12 cellular contexts compared by ENCODE assay signal in the genomic region with DNA sequence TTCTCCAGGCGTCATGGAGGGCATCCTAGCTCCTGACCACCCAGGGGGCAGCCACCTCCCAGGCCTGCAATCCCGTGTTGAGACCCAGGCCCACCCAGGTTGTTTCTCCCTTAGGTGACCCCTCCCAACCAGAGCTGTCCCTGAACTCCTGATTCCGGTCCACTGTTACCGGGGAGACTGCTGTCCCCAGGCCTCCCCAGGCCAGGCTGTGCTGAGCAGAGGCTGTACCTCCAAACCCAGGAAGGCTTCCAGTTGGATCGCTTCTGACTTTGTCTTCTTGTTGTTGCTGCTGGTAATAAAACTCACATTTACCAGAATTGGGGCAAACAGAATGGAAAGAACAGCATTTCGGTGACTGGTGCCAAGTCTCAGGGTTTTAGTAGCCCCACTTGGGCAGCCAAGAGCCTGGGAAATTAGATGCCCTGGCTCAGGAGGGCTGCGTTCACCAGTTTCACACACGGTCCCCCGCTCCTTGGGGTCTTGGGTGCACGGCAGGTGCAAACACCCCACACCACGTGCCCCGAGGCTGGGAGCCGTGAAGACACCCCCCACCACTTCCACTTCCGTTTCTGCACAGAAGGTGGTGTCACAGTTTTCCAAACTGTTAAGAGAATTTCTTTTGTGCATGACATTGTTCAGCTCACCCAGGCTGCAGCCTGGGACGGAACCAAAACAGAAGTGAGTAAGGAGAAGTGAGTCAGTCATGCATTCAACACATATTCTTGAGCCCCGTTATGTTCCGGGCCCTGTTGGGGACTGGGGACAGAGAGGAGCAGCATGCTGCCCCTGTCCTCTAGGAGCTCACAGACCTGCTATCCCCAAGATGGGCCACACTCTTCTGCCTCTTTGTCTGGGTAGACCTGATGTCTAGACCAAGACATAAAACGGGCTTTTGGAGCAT. TPM values are rescaled to one million over a fixed set of nuclear protein-coding genes. Genes with fewer than 3 reads are reported as not detected.
DNase-seq lines count a peak whose midpoint lies in the region; ATAC-seq, FAIRE-seq and TF ChIP-seq lines count a peak whose summit lies in the region.
"Had no signal": no experiment of that assay in that cellular context is flagged by ENCODE, and none has a peak within 500 bp of the region (broad histone marks: within the 10 kb centered on the region; RNA-seq: fewer than 3 reads in every experiment).

No MANE protein-coding gene starts in this region.

- intact Hi-C loops in right lobe of liver (cut with DNase I) (no loop called here), HepG2 (cut with micrococcal nuclease; ENCODE audit: unreplicated experiment) (no loop called here), gastrocnemius medialis (cut with DNase I; ENCODE audit: low total_unique reads) (no loop called here)

- 58% methylated on average over 8 of the region's 18 CpGs for WGBS in right lobe of liver (ENCODE audit: insufficient coverage, low coverage, low lambda C conversion rate, missing lambda C conversion rate)
- WGBS in HepG2 (ENCODE audit: low lambda C conversion rate), result 40% methylated on average over 18 of the region's 18 CpGs
- 88 to 92% methylated on average over 12 to 18 of the region's 18 CpGs for WGBS in endodermal cell (ENCODE audit: insufficient coverage in 1 of 2, insufficient read length in 1 of 2), 2 experiments

- ATAC-seq in right lobe of liver, result peak in 3 of 4 donors; percentile 7 to 34 (median 30)
- ATAC-seq in HepG2, result no peak
- no peak for ATAC-seq in HG03139 (IDR thresholded peaks at IDR 0.05; ENCODE audit: unreplicated experiment)
- no peak for ATAC-seq in gastrocnemius medialis

- no peak for TF ChIP-seq RAD21 in HepG2 (CRISPR knock-in tag; IDR thresholded peaks at IDR 0.05)

- H3K4me1 ChIP-seq in right lobe of liver (no peaks in the 10 kb centered on the region), HepG2 (ENCODE audit: insufficient read depth, low read length) (no peaks in the 10 kb centered on the region), endodermal cell (ENCODE audit: control insufficient read depth, insufficient read depth, low read length) (peaks cover 4% of the 10 kb centered on the region), gastrocnemius medialis (no peaks in the 10 kb centered on the region)
- H3K4me1 ChIP-seq: suprapubic skin had no signal

- no peak for TF ChIP-seq EP300 in HepG2 (IDR thresholded peaks at IDR 0.05; ENCODE audit: low read depth in 2 of 2, low read length in 2 of 2)
- no peak for TF ChIP-seq EP300 in HepG2 (CRISPR knock-in tag; IDR thresholded peaks at IDR 0.05; ENCODE audit: borderline replicate concordance)

- H3K4me1 Mint-ChIP-seq in endodermal cell, result peaks cover 3% of the 10 kb centered on the region

- H3K27ac Mint-ChIP-seq in endodermal cell, result no peak overlapping the region
- H3K27ac Mint-ChIP-seq: T-cell had no signal

- H3K4me3 ChIP-seq in right lobe of liver (no peak overlapping the region), HepG2 (replicated peaks in 1 of 3; ENCODE audit: insufficient read depth in 1 of 3, low read depth in 2 of 3, low read length in 3 of 3) (no peak overlapping the region), endodermal cell (ENCODE audit: low read length) (no peak overlapping the region), gastrocnemius medialis (no peak overlapping the region)
- H3K4me3 ChIP-seq: suprapubic skin had no signal

- DNase-seq in right lobe of liver (peak in 2 of 3 donors; percentile 28 to 39), HepG2 (ENCODE audit: low spot score) (no peak), M059J (ENCODE audit: low read depth) (peak; percentile 42), endodermal cell (peak; percentile 37), frontal cortex (ENCODE audit: low spot score in 2 of 2) (no peak), gastrocnemius medialis (no peak), amniotic stem cell (lab: John Stamatoyannopoulos, UW) (no peak)

- no peaks in the 10 kb centered on the region for H3K36me3 Mint-ChIP-seq in endodermal cell (ENCODE audit: low read depth)
- H3K36me3 Mint-ChIP-seq: T-cell had no signal

- H3K9me3 ChIP-seq in right lobe of liver, result no peaks in the 10 kb centered on the region
- no peaks in the 10 kb centered on the region for H3K9me3 ChIP-seq in HepG2 (ENCODE audit: low read length)
- H3K9me3 ChIP-seq in endodermal cell (ENCODE audit: control insufficient read depth, low read length), result no peaks in the 10 kb centered on the region
- no peaks in the 10 kb centered on the region for H3K9me3 ChIP-seq in gastrocnemius medialis
- H3K9me3 ChIP-seq: neutrophil, suprapubic skin had no signal

- H3K4me3 Mint-ChIP-seq in endodermal cell, result no peak overlapping the region

- H4K20me1 ChIP-seq in HepG2 (ENCODE audit: insufficient read depth, low read length), result no peaks in the 10 kb centered on the region

- POLR2A ChIA-PET in HepG2 (lab: Yijun Ruan, JAX), result no interaction called here

- no peaks in the 10 kb centered on the region for H3K36me3 ChIP-seq in right lobe of liver
- no peaks in the 10 kb centered on the region for H3K36me3 ChIP-seq in HepG2 (replicated peaks in 1 of 2; ENCODE audit: control insufficient read depth in 1 of 2, insufficient read depth in 2 of 2, low read length in 2 of 2)
- H3K36me3 ChIP-seq in endodermal cell (ENCODE audit: control insufficient read depth, insufficient read depth, low read length), result no peaks in the 10 kb centered on the region
- H3K36me3 ChIP-seq in gastrocnemius medialis, result no peaks in the 10 kb centered on the region
- H3K36me3 ChIP-seq: neutrophil, suprapubic skin had no signal

- no peak overlapping the region for H3K4me2 ChIP-seq in HepG2 (ENCODE audit: low read depth, low read length)

- no peak for TF ChIP-seq CTCF in right lobe of liver (IDR thresholded peaks at IDR 0.05)
- no peak for TF ChIP-seq CTCF in HepG2 (CRISPR knock-in tag; IDR thresholded peaks at IDR 0.05)
- no peak for TF ChIP-seq CTCF in endodermal cell (conservative IDR thresholded peaks at IDR 0.05)
- no peak for TF ChIP-seq CTCF in gastrocnemius medialis (IDR thresholded peaks at IDR 0.05 in 4 of 5, conservative IDR thresholded peaks at IDR 0.05 in 1 of 5)

- H3K9me3 Mint-ChIP-seq in endodermal cell, result peaks cover under 1% of the 10 kb centered on the region
- H3K9me3 Mint-ChIP-seq: T-cell had no signal

- FAIRE-seq in HepG2 (lab: Jason Lieb, UNC) (no peak), frontal cortex (lab: Jason Lieb, UNC) (no peak)
- FAIRE-seq: endothelial cell of umbilical vein had no signal

- no peak overlapping the region for H3K27ac ChIP-seq in right lobe of liver
- no peak overlapping the region for H3K27ac ChIP-seq in HepG2 (ENCODE audit: extremely low read length, insufficient read depth, low read length)
- H3K27ac ChIP-seq in endodermal cell (ENCODE audit: low read depth, low read length), result no peak overlapping the region
- no peak overlapping the region for H3K27ac ChIP-seq in gastrocnemius medialis
- H3K27ac ChIP-seq: neutrophil, suprapubic skin had no signal

- no peaks in the 10 kb centered on the region for H3K27me3 ChIP-seq in right lobe of liver
- peaks cover 5 to 85% of the 10 kb centered on the region in 2 experiments for H3K27me3 ChIP-seq in HepG2 (ENCODE audit: control insufficient read depth in 1 of 2, insufficient read depth in 2 of 2, low read length in 2 of 2)
- H3K27me3 ChIP-seq in endodermal cell (ENCODE audit: control insufficient read depth, insufficient read depth, low read length, poor library complexity, severe bottlenecking), result no peaks in the 10 kb centered on the region
- H3K27me3 ChIP-seq in gastrocnemius medialis, result peaks cover 0 to 6% (median 4%) of the 10 kb centered on the region in 3 donors
- H3K27me3 ChIP-seq: neutrophil had no signal

- peaks cover 4% of the 10 kb centered on the region for H3K27me3 Mint-ChIP-seq in endodermal cell (ENCODE audit: insufficient read depth)

- CTCF ChIA-PET in HepG2 (lab: Yijun Ruan, JAX; ENCODE audit: low intra/inter-chr PET ratio, low total read pairs), result no interaction called here

- H3K9ac ChIP-seq in HepG2 (ENCODE audit: insufficient read depth, low read depth, low read length) (no peak overlapping the region), endodermal cell (ENCODE audit: extremely low read depth, low read length, poor library complexity, severe bottlenecking) (no peak overlapping the region)

- TF ChIP-seq POLR2A in right lobe of liver (IDR thresholded peaks at IDR 0.05), result no peak
- TF ChIP-seq POLR2A in HepG2 (IDR thresholded peaks at IDR 0.05; ENCODE audit: insufficient read depth in 1 of 2, low read depth in 2 of 2, low read length in 2 of 2), result no peak
- TF ChIP-seq POLR2A in gastrocnemius medialis (IDR thresholded peaks at IDR 0.05), result no peak

- H3K79me2 ChIP-seq in HepG2 (ENCODE audit: insufficient read depth, low read length), result no peaks in the 10 kb centered on the region

- in situ Hi-C loops in HepG2 (cut with HindIII; ENCODE audit: extremely low pct_ligation_motif_present, low pct_unique_long_range_greater_than_20kb) (no loop called here), gastrocnemius medialis (cut with MboI; ENCODE audit: low sequenced_read_pairs in 4 of 4) (no loop called here)

- H2AFZ ChIP-seq in HepG2 (ENCODE audit: low read length), result no peak overlapping the region

- no TSS peak for BruUV-seq in HepG2 (replicated peaks; lab: Mats Ljungman, UMichigan)

RNA-seq across cellular contexts. Expression of a gene that starts 29.4 kb away (rescaled TPM):
- 10 to 100 TPM; 11.1 to 26.9 (median 24.2) TPM for total RNA-seq in right lobe of liver
- total RNA-seq in HepG2 (2016; rRNA removed; fragmentation: Illumina TruSeq; extraction: Trizol), result 40.7 and 70.5 TPM in 2 replicates
- 13.6 and 14.1 TPM in 2 replicates for total RNA-seq in HepG2 (2016; cell fraction: cytosol; rRNA removed; fragmentation: Illumina TruSeq; extraction: Trizol; ENCODE audit: low read depth)
- 40.7 and 74.0 TPM in 2 replicates for total RNA-seq in HepG2 (2016; cell fraction: insoluble cytoplasmic fraction; rRNA removed; fragmentation: Illumina TruSeq; extraction: Trizol)
- 30.7 and 33.5 TPM in 2 replicates for total RNA-seq in HepG2 (2016; cell fraction: membrane; rRNA removed; fragmentation: Illumina TruSeq; extraction: Trizol)
- 49.2 and 56.2 TPM in 2 replicates for total RNA-seq in HepG2 (2016; cell fraction: nucleus; rRNA removed; fragmentation: Illumina TruSeq; extraction: Trizol)
- polyA plus RNA-seq in HepG2 (2011; rRNA removed), result 270 and 321 TPM in 2 replicates
- 356 TPM in 2 replicates for polyA plus RNA-seq in HepG2 (2011; cell fraction: cytosol; rRNA removed)
- polyA plus RNA-seq in HepG2 (2011; cell fraction: nucleus; rRNA removed), result 111 and 119 TPM in 2 replicates
- 124 and 196 TPM in 2 replicates for polyA plus RNA-seq in HepG2 (2012)
- polyA plus RNA-seq in HepG2 (2016; cell fraction: cytosol; fragmentation: Illumina TruSeq; extraction: Trizol; ENCODE audit: low read depth), result 18.9 and 24.2 TPM in 2 replicates
- polyA plus RNA-seq in HepG2 (2016; cell fraction: insoluble cytoplasmic fraction; fragmentation: Illumina TruSeq; extraction: Trizol; ENCODE audit: low read depth), result 53.1 and 56.4 TPM in 2 replicates
- polyA plus RNA-seq in HepG2 (2016; cell fraction: membrane; fragmentation: Illumina TruSeq; extraction: Trizol; ENCODE audit: low read depth), result 32.9 and 35.3 TPM in 2 replicates
- polyA plus RNA-seq in HepG2 (2016; cell fraction: nucleus; fragmentation: Illumina TruSeq; extraction: Trizol; ENCODE audit: insufficient read depth, low read depth), result 111 and 121 TPM in 2 replicates
- 108 and 408 TPM in 2 replicates for polyA minus RNA-seq in HepG2 (2011; rRNA and poly(A)+ RNA removed; ENCODE audit: low replicate concordance)
- polyA minus RNA-seq in HepG2 (2011; cell fraction: cytosol; rRNA and poly(A)+ RNA removed), result 84.7 and 140 TPM in 2 replicates
- 20.1 and 24.2 TPM in 2 replicates for polyA minus RNA-seq in HepG2 (2011; cell fraction: nucleus; rRNA and poly(A)+ RNA removed)
- 86.5 and 126 TPM in 2 replicates for total RNA-seq in M059J (2014; rRNA removed; shearing (Covaris generic))
- total RNA-seq in endodermal cell, result 100 to 1,000 TPM; 208 to 269 TPM
- polyA plus RNA-seq in endodermal cell (2013, experiment 1 of 2), result 239 TPM
- 230 TPM for polyA plus RNA-seq in endodermal cell (2013, experiment 2 of 2)
- 110 TPM for total RNA-seq in frontal cortex
- total RNA-seq in gastrocnemius medialis, result 10 to 100 TPM in 3 of 4 donors, 1 to 10 TPM in 1; 4.9 to 11.2 (median 10.8) TPM

RNA-seq across cellular contexts. Expression of a gene that starts 30.9 kb away (rescaled TPM):
- under 1 TPM in 3 of 6 experiments, not detected in 3; 0.06 to 0.12 (median 0.07) TPM for total RNA-seq in right lobe of liver
- total RNA-seq in HepG2 (2016; rRNA removed; fragmentation: Illumina TruSeq; extraction: Trizol), result not detected in 2 replicates
- total RNA-seq in HepG2 (2016; cell fraction: cytosol; rRNA removed; fragmentation: Illumina TruSeq; extraction: Trizol; ENCODE audit: low read depth), result not detected in 2 replicates
- 0.04 TPM in 1 of 2 replicates, not detected in the other for total RNA-seq in HepG2 (2016; cell fraction: insoluble cytoplasmic fraction; rRNA removed; fragmentation: Illumina TruSeq; extraction: Trizol)
- total RNA-seq in HepG2 (2016; cell fraction: membrane; rRNA removed; fragmentation: Illumina TruSeq; extraction: Trizol), result not detected in 2 replicates
- total RNA-seq in HepG2 (2016; cell fraction: nucleus; rRNA removed; fragmentation: Illumina TruSeq; extraction: Trizol), result not detected in 2 replicates
- not detected in 2 replicates for polyA plus RNA-seq in HepG2 (2011; rRNA removed)
- 0.04 TPM in 1 of 2 replicates, not detected in the other for polyA plus RNA-seq in HepG2 (2011; cell fraction: cytosol; rRNA removed)
- 0.05 and 0.06 TPM in 2 replicates for polyA plus RNA-seq in HepG2 (2011; cell fraction: nucleus; rRNA removed)
- polyA plus RNA-seq in HepG2 (2012), result not detected in 2 replicates
- not detected in 2 replicates for polyA plus RNA-seq in HepG2 (2016; cell fraction: cytosol; fragmentation: Illumina TruSeq; extraction: Trizol; ENCODE audit: low read depth)
- not detected in 2 replicates for polyA plus RNA-seq in HepG2 (2016; cell fraction: insoluble cytoplasmic fraction; fragmentation: Illumina TruSeq; extraction: Trizol; ENCODE audit: low read depth)
- not detected in 2 replicates for polyA plus RNA-seq in HepG2 (2016; cell fraction: membrane; fragmentation: Illumina TruSeq; extraction: Trizol; ENCODE audit: low read depth)
- 0.18 TPM in 1 of 2 replicates, not detected in the other for polyA plus RNA-seq in HepG2 (2016; cell fraction: nucleus; fragmentation: Illumina TruSeq; extraction: Trizol; ENCODE audit: insufficient read depth, low read depth)
- 0.09 and 0.14 TPM in 2 replicates for polyA minus RNA-seq in HepG2 (2011; rRNA and poly(A)+ RNA removed; ENCODE audit: low replicate concordance)
- not detected in 2 replicates for polyA minus RNA-seq in HepG2 (2011; cell fraction: cytosol; rRNA and poly(A)+ RNA removed)
- polyA minus RNA-seq in HepG2 (2011; cell fraction: nucleus; rRNA and poly(A)+ RNA removed), result not detected in 2 replicates
- 0.79 TPM in 1 of 2 replicates, not detected in the other for total RNA-seq in M059J (2014; rRNA removed; shearing (Covaris generic))
- 1 to 10 TPM; 2.6 to 7.5 TPM for total RNA-seq in endodermal cell
- 0.64 TPM for polyA plus RNA-seq in endodermal cell (2013, experiment 1 of 2)
- 0.21 TPM for polyA plus RNA-seq in endodermal cell (2013, experiment 2 of 2)
- not detected for total RNA-seq in frontal cortex
- not detected for total RNA-seq in gastrocnemius medialis
- total RNA-seq: endothelial cell of umbilical vein had no signal
- polyA plus RNA-seq: endothelial cell of umbilical vein had no signal

Comparison
In these comparisons a context has a peak if more than half of its experiments do, and no peak if none do; other contexts are left out.
1. ATAC-seq: peak in right lobe of liver (3 of 4); none in HepG2 (single experiment), HG03139 (single experiment) and gastrocnemius medialis (0 of 2).
2. DNase-seq: peak in right lobe of liver (2 of 3), M059J (single experiment) and endodermal cell (single experiment); none in HepG2 (single experiment), frontal cortex (0 of 2), gastrocnemius medialis (0 of 2) and amniotic stem cell (single experiment).